7 cellular contexts compared by ENCODE assay signal in genomic region chr13:50106559-50106958, GRCh38.
DNase-seq lines count a peak whose midpoint lies in the region; ATAC-seq, FAIRE-seq and TF ChIP-seq lines count a peak whose summit lies in the region.

No MANE protein-coding gene starts in this region.

- no peak for FAIRE-seq in frontal cortex (lab: Jason Lieb, UNC)

- no peaks in the 10 kb centered on the region; the same call in 1 of the 2 replicates for H4K20me1 ChIP-seq in Karpas-422 (ENCODE audit: insufficient read depth, low read depth, low read length)

- ATAC-seq in GM18511 (IDR thresholded peaks at IDR 0.05; ENCODE audit: unreplicated experiment) (peak; percentile 87), GM21529 (IDR thresholded peaks at IDR 0.05; ENCODE audit: unreplicated experiment) (peak; percentile 86), mucosa of descending colon (peak; percentile 54)

- H3K4me1 ChIP-seq in Karpas-422 (ENCODE audit: low read length) (peaks cover 53% of the 10 kb centered on the region), mucosa of descending colon (ENCODE audit: low read depth) (peaks cover 10% of the 10 kb centered on the region)

- H3K27me3 ChIP-seq in Karpas-422 (ENCODE audit: low read length) = no peaks in the 10 kb centered on the region

- H3K79me2 ChIP-seq in Karpas-422 (ENCODE audit: low read length) = peaks cover 93% of the 10 kb centered on the region

- CTCF ChIA-PET in RWPE1 (lab: Yijun Ruan, JAX) = interaction anchor here (0.6 to 0.7 kb wide), 2 partner anchors 22 to 438 kb away, joined by 3 to 4 read pairs; no protein-coding TSS in a partner anchor

- no peak overlapping the region for H3K4me3 ChIP-seq in Karpas-422 (ENCODE audit: low read length)
- no peak overlapping the region for H3K4me3 ChIP-seq in mucosa of descending colon

- H2AFZ ChIP-seq in Karpas-422 (ENCODE audit: low read length) = no peak overlapping the region

- no peaks in the 10 kb centered on the region for H3K9me2 ChIP-seq in Karpas-422 (replicated peaks; ENCODE audit: insufficient read depth, low read length)

- POLR2A ChIA-PET in RWPE1 (lab: Yijun Ruan, JAX; ENCODE audit: low non-redundant PET) = no interaction called here

- no peak overlapping the region for H3K9ac ChIP-seq in Karpas-422 (ENCODE audit: low read length)

- H3K4me2 ChIP-seq in Karpas-422 (ENCODE audit: low read depth, low read length, poor library complexity, severe bottlenecking) = peak overlapping the region; percentile 40

- H3K36me3 ChIP-seq in Karpas-422 (ENCODE audit: insufficient read depth, low read length) (peaks cover 12% of the 10 kb centered on the region), mucosa of descending colon (ENCODE audit: low read depth) (no peaks in the 10 kb centered on the region)

- H3K27ac ChIP-seq in Karpas-422 (ENCODE audit: low read length) (peak overlapping the region; percentile 71), RWPE1 (no peak overlapping the region)

- DNase-seq in Karpas-422 = peak; percentile 76
- DNase-seq in mucosa of descending colon = no peak
- DNase-seq in RWPE1 (ENCODE audit: low spot score) = no peak
- DNase-seq in frontal cortex (ENCODE audit: low spot score in 2 of 2) = no peak
- no peak for DNase-seq in NK-92 (lab: John Stamatoyannopoulos, UW; ENCODE audit: unreplicated experiment)

- intact Hi-C loops in mucosa of descending colon (cut with DNase I, micrococcal nuclease) = no loop called here

- TF ChIP-seq CTCF in mucosa of descending colon (IDR thresholded peaks at IDR 0.05) (no peak), RWPE1 (conservative IDR thresholded peaks at IDR 0.05; ENCODE audit: low read depth) (no peak)

- no peaks in the 10 kb centered on the region for H3K9me3 ChIP-seq in Karpas-422 (ENCODE audit: low read length)
- no peaks in the 10 kb centered on the region for H3K9me3 ChIP-seq in mucosa of descending colon
